ENCODE assay signal across 8 cellular contexts in the genomic region with DNA sequence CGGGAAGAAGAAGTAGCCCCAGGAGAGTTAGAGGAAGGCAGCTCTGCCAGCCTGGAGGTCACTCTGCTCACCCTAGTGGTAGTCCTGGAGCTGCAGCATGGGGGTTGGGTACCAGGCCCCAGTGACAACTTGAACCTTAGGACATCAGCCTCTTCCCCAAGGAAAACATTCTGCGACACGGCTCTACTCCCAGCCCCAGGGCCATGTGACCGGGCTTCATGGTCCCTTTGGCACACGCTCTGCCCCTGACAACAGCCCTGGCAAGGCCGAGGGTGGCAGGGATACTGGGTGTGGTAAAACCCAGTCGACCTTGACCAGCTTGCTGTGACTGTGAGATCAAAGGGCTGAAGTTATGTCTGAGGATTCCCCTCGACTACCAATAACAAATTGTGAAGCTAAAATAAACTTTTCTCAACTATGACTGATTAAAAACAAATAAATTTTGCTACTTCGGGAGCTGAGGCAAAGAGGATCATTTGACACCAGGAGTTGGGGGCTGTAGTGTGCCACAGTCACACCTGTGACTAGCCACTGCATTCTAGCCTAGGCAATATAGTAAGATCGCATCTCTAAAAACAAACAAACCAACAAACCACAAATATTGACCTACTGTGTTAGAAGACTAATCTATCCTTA. TPM values are rescaled to one million over a fixed set of nuclear protein-coding genes. Genes with fewer than 3 reads are reported as not detected.
A peak's percentile ranks its signal among the peaks of the same experiment; 100 is the strongest.
DNase-seq lines count a peak whose midpoint lies in the region; ATAC-seq lines count a peak whose summit lies in the region.

No MANE protein-coding gene starts in this region.

- no peaks in the 10 kb centered on the region for H3K9me3 ChIP-seq in T-helper 17 cell (ENCODE audit: control insufficient read depth, low read length, poor library complexity, severe bottlenecking)

- H3K4me1 Mint-ChIP-seq in T-helper 17 cell = no peaks in the 10 kb centered on the region

- peaks cover 22% of the 10 kb centered on the region for H3K27me3 Mint-ChIP-seq in T-helper 17 cell

- H3K4me3 Mint-ChIP-seq in T-helper 17 cell = no peak overlapping the region

- no peak overlapping the region for H3K27ac Mint-ChIP-seq in T-helper 17 cell

- ATAC-seq in GM18508 (IDR thresholded peaks at IDR 0.05; ENCODE audit: insufficient read depth, unreplicated experiment) (peak; percentile 57), HG02759 (IDR thresholded peaks at IDR 0.05; ENCODE audit: unreplicated experiment) (peak; percentile 73), T-helper 17 cell (peak; percentile 47)

- H3K36me3 Mint-ChIP-seq in T-helper 17 cell (ENCODE audit: low read depth) = no peaks in the 10 kb centered on the region

- DNase-seq in T-helper 17 cell (no peak), mucosa of gallbladder (ENCODE audit: low spot score) (peak; percentile 41), COR-L47 (lab: John Stamatoyannopoulos, UW) (no peak), AML-193 (lab: John Stamatoyannopoulos, UW) (no peak)
- no peak for DNase-seq in stimulated activated naive CD4-positive, alpha-beta T cell treated with Interleukin-2 at 50 U/mL for 16 hours (lab: John Stamatoyannopoulos, UW)
- no peak for DNase-seq in activated naive CD4-positive, alpha-beta T cell treated with anti-CD3 and anti-CD28 coated beads, Interleukin-2, amount 50 U/mL, for 16 hours

RNA-seq across cellular contexts. Expression of gene ARID1B, which starts 24.4 kb away (rescaled TPM):
- total RNA-seq in T-helper 17 cell (100 to 1,000 TPM; 149 to 158 TPM), mucosa of gallbladder (101 TPM)
